Comparison of ENCODE assay signal across 1 cellular context in the genomic region with DNA sequence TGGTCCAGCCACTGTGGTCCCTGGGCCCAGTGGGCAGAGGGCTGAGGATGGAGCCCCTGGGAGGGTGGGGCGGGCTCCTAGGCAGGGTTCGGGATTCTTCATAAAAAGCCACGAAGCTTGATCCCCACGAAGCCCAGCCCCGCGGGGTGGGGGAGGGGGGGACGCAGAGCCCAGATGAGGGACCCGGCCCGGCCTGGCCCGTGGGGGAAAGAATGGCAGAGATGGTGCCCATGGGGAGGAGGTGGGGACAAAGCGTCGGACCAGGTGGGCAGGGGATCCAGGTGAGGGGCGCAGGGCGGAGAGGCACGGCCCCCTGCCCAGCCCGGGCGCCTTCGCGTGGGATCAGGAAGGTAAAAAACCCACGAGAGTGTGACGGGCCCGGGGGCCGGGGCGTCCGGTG.
TF ChIP-seq lines count a peak whose summit lies in the region.

No MANE protein-coding gene starts in this region.

TF ChIP-seq in GM23338, 12 proteins besides CTCF, POLR2A, EP300 and RAD21 (continued from another document):
- TF ChIP-seq, protein P1, sequence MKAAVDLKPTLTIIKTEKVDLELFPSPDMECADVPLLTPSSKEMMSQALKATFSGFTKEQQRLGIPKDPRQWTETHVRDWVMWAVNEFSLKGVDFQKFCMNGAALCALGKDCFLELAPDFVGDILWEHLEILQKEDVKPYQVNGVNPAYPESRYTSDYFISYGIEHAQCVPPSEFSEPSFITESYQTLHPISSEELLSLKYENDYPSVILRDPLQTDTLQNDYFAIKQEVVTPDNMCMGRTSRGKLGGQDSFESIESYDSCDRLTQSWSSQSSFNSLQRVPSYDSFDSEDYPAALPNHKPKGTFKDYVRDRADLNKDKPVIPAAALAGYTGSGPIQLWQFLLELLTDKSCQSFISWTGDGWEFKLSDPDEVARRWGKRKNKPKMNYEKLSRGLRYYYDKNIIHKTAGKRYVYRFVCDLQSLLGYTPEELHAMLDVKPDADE (IDR thresholded peaks at IDR 0.05): no peak
- no peak for TF ChIP-seq EZH2phosphoT487 (IDR thresholded peaks at IDR 0.05; ENCODE audit: unreplicated experiment)
- TF ChIP-seq, protein P2, sequence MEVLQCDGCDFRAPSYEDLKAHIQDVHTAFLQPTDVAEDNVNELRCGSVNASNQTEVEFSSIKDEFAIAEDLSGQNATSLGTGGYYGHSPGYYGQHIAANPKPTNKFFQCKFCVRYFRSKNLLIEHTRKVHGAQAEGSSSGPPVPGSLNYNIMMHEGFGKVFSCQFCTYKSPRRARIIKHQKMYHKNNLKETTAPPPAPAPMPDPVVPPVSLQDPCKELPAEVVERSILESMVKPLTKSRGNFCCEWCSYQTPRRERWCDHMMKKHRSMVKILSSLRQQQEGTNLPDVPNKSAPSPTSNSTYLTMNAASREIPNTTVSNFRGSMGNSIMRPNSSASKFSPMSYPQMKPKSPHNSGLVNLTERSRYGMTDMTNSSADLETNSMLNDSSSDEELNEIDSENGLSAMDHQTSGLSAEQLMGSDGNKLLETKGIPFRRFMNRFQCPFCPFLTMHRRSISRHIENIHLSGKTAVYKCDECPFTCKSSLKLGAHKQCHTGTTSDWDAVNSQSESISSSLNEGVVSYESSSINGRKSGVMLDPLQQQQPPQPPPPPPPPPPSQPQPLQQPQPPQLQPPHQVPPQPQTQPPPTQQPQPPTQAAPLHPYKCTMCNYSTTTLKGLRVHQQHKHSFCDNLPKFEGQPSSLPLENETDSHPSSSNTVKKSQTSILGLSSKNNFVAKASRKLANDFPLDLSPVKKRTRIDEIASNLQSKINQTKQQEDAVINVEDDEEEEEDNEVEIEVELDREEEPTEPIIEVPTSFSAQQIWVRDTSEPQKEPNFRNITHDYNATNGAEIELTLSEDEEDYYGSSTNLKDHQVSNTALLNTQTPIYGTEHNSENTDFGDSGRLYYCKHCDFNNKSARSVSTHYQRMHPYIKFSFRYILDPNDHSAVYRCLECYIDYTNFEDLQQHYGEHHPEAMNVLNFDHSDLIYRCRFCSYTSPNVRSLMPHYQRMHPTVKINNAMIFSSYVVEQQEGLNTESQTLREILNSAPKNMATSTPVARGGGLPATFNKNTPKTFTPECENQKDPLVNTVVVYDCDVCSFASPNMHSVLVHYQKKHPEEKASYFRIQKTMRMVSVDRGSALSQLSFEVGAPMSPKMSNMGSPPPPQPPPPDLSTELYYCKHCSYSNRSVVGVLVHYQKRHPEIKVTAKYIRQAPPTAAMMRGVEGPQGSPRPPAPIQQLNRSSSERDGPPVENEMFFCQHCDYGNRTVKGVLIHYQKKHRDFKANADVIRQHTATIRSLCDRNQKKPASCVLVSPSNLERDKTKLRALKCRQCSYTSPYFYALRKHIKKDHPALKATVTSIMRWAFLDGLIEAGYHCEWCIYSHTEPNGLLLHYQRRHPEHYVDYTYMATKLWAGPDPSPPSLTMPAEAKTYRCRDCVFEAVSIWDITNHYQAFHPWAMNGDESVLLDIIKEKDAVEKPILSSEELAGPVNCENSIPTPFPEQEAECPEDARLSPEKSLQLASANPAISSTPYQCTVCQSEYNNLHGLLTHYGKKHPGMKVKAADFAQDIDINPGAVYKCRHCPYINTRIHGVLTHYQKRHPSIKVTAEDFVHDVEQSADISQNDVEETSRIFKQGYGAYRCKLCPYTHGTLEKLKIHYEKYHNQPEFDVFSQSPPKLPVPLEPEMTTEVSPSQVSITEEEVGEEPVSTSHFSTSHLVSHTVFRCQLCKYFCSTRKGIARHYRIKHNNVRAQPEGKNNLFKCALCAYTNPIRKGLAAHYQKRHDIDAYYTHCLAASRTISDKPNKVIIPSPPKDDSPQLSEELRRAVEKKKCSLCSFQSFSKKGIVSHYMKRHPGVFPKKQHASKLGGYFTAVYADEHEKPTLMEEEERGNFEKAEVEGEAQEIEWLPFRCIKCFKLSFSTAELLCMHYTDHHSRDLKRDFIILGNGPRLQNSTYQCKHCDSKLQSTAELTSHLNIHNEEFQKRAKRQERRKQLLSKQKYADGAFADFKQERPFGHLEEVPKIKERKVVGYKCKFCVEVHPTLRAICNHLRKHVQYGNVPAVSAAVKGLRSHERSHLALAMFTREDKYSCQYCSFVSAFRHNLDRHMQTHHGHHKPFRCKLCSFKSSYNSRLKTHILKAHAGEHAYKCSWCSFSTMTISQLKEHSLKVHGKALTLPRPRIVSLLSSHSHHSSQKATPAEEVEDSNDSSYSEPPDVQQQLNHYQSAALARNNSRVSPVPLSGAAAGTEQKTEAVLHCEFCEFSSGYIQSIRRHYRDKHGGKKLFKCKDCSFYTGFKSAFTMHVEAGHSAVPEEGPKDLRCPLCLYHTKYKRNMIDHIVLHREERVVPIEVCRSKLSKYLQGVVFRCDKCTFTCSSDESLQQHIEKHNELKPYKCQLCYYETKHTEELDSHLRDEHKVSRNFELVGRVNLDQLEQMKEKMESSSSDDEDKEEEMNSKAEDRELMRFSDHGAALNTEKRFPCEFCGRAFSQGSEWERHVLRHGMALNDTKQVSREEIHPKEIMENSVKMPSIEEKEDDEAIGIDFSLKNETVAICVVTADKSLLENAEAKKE (CRISPR knock-in tag; IDR thresholded peaks at IDR 0.05): no peak
